In genomic region chr1:201468501-201468843, GRCh38 we compare ENCODE assay signal across 1 cellular context.
TF ChIP-seq lines count a peak whose summit lies in the region.

No MANE protein-coding gene starts in this region.

TF ChIP-seq in HepG2, 621 proteins besides CTCF, POLR2A, EP300 and RAD21 (continues in another document):
- 0 out of 2 replicates have a peak, but pooled peaks have one; percentile 22 for TF ChIP-seq TFDP1 (CRISPR knock-in tag; IDR thresholded peaks at IDR 0.05; ENCODE audit: borderline replicate concordance)
- TF ChIP-seq, protein P1, sequence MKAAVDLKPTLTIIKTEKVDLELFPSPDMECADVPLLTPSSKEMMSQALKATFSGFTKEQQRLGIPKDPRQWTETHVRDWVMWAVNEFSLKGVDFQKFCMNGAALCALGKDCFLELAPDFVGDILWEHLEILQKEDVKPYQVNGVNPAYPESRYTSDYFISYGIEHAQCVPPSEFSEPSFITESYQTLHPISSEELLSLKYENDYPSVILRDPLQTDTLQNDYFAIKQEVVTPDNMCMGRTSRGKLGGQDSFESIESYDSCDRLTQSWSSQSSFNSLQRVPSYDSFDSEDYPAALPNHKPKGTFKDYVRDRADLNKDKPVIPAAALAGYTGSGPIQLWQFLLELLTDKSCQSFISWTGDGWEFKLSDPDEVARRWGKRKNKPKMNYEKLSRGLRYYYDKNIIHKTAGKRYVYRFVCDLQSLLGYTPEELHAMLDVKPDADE (CRISPR knock-in tag; IDR thresholded peaks at IDR 0.05), result no peak
- TF ChIP-seq GMEB1 (CRISPR knock-in tag; IDR thresholded peaks at IDR 0.05; ENCODE audit: borderline replicate concordance), result no peak
- TF ChIP-seq ZNF251 (CRISPR knock-in tag; IDR thresholded peaks at IDR 0.05), result no peak
- no peak for TF ChIP-seq TRAFD1 (CRISPR knock-in tag; IDR thresholded peaks at IDR 0.05; ENCODE audit: borderline replicate concordance)
- TF ChIP-seq ATF4 (CRISPR knock-in tag; IDR thresholded peaks at IDR 0.05), result peak in 1 of 2 experiments; percentile 12; a peak in 1 of 4 replicates
- no peak for TF ChIP-seq KDM2A (CRISPR knock-in tag; IDR thresholded peaks at IDR 0.05; ENCODE audit: borderline replicate concordance, low read depth)
- TF ChIP-seq, protein P2, sequence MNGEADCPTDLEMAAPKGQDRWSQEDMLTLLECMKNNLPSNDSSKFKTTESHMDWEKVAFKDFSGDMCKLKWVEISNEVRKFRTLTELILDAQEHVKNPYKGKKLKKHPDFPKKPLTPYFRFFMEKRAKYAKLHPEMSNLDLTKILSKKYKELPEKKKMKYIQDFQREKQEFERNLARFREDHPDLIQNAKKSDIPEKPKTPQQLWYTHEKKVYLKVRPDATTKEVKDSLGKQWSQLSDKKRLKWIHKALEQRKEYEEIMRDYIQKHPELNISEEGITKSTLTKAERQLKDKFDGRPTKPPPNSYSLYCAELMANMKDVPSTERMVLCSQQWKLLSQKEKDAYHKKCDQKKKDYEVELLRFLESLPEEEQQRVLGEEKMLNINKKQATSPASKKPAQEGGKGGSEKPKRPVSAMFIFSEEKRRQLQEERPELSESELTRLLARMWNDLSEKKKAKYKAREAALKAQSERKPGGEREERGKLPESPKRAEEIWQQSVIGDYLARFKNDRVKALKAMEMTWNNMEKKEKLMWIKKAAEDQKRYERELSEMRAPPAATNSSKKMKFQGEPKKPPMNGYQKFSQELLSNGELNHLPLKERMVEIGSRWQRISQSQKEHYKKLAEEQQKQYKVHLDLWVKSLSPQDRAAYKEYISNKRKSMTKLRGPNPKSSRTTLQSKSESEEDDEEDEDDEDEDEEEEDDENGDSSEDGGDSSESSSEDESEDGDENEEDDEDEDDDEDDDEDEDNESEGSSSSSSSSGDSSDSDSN (CRISPR knock-in tag; IDR thresholded peaks at IDR 0.05), result no peak; the same call in 1 of the 2 replicates
- no peak for TF ChIP-seq PLSCR1 (CRISPR knock-in tag; IDR thresholded peaks at IDR 0.05; ENCODE audit: borderline replicate concordance)
- no peak for TF ChIP-seq ZFYVE20 (CRISPR knock-in tag; IDR thresholded peaks at IDR 0.05; ENCODE audit: borderline replicate concordance, low read depth)
- TF ChIP-seq CAMTA2 (CRISPR knock-in tag; IDR thresholded peaks at IDR 0.05; ENCODE audit: borderline replicate concordance), result no peak
- TF ChIP-seq KDM1A (CRISPR knock-in tag; IDR thresholded peaks at IDR 0.05), result no peak
- no peak for TF ChIP-seq ARNTL (CRISPR knock-in tag; IDR thresholded peaks at IDR 0.05)
- TF ChIP-seq BRCA1 (CRISPR knock-in tag; IDR thresholded peaks at IDR 0.05), result no peak
- TF ChIP-seq ZNF772 (CRISPR knock-in tag; IDR thresholded peaks at IDR 0.05), result no peak
- TF ChIP-seq GABPA (IDR thresholded peaks at IDR 0.05; ENCODE audit: low read depth, low read length), result no peak
- peak; percentile 30; the same call in 1 of the 2 replicates for TF ChIP-seq GABPA (CRISPR knock-in tag; IDR thresholded peaks at IDR 0.05; ENCODE audit: low read depth)
- TF ChIP-seq ZNF451 (CRISPR knock-in tag; IDR thresholded peaks at IDR 0.05), result no peak
- TF ChIP-seq NFE2 (CRISPR knock-in tag; IDR thresholded peaks at IDR 0.05), result no peak
- no peak for TF ChIP-seq ZFP36 (IDR thresholded peaks at IDR 0.05; ENCODE audit: borderline replicate concordance, low read depth, low read length, partially characterized antibody)
- TF ChIP-seq MIER2 (CRISPR knock-in tag; IDR thresholded peaks at IDR 0.05), result no peak
- TF ChIP-seq ZNF644 (CRISPR knock-in tag; IDR thresholded peaks at IDR 0.05; ENCODE audit: low read depth), result no peak
- TF ChIP-seq ZNF383 (CRISPR knock-in tag; IDR thresholded peaks at IDR 0.05; ENCODE audit: borderline replicate concordance), result no peak
- TF ChIP-seq ZEB1 (IDR thresholded peaks at IDR 0.05; ENCODE audit: insufficient replicate concordance, low read depth), result no peak
- TF ChIP-seq BRD4 (CRISPR knock-in tag; IDR thresholded peaks at IDR 0.05), result no peak
- no peak for TF ChIP-seq CERS6 (CRISPR knock-in tag; IDR thresholded peaks at IDR 0.05)
- TF ChIP-seq ZMYM2 (CRISPR knock-in tag; IDR thresholded peaks at IDR 0.05), result no peak
- no peak for TF ChIP-seq GTF2F1 (IDR thresholded peaks at IDR 0.05; ENCODE audit: low read length)
- TF ChIP-seq RFX5 (IDR thresholded peaks at IDR 0.05; ENCODE audit: low read depth, low read length), result no peak
- TF ChIP-seq, protein P3, sequence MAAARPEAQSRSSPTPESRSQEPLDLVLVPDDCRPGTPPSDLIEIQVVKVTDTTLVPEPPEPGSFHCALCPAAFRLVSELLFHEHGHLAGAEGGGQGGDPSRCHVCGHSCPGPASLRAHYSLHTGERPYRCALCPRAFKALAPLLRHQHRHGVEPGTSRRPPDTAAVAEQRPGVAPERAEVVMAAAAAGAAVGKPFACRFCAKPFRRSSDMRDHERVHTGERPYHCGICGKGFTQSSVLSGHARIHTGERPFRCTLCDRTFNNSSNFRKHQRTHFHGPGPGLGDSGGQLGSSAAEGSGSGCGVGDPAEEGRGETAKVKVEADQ (CRISPR knock-in tag; IDR thresholded peaks at IDR 0.05; ENCODE audit: borderline replicate concordance), result no peak
- TF ChIP-seq ZNF501 (CRISPR knock-in tag; IDR thresholded peaks at IDR 0.05), result no peak
- no peak for TF ChIP-seq E2F5 (CRISPR knock-in tag; conservative IDR thresholded peaks at IDR 0.05)
- no peak for TF ChIP-seq E2F2 (CRISPR knock-in tag; IDR thresholded peaks at IDR 0.05; ENCODE audit: borderline replicate concordance)
- TF ChIP-seq ZNF564 (CRISPR knock-in tag; IDR thresholded peaks at IDR 0.05), result no peak
- TF ChIP-seq PRPF4 (IDR thresholded peaks at IDR 0.05; ENCODE audit: low read depth, low read length, poor library complexity, severe bottlenecking), result no peak
- no peak for TF ChIP-seq ZNF577 (CRISPR knock-in tag; IDR thresholded peaks at IDR 0.05; ENCODE audit: borderline replicate concordance, low read depth)
- no peak for TF ChIP-seq HINFP (CRISPR knock-in tag; IDR thresholded peaks at IDR 0.05; ENCODE audit: low read depth)
- TF ChIP-seq ZNF205 (CRISPR knock-in tag; IDR thresholded peaks at IDR 0.05), result no peak
- TF ChIP-seq AFF4 (CRISPR knock-in tag; IDR thresholded peaks at IDR 0.05), result no peak
- no peak; the same call in 1 of the 2 replicates for TF ChIP-seq SALL1 (CRISPR knock-in tag; IDR thresholded peaks at IDR 0.05)
- 0 out of 2 replicates have a peak, but pooled peaks have one; percentile 2 for TF ChIP-seq GZF1 (CRISPR knock-in tag; IDR thresholded peaks at IDR 0.05)
- no peak for TF ChIP-seq ZNF12 (CRISPR knock-in tag; IDR thresholded peaks at IDR 0.05)
- no peak for TF ChIP-seq SP140L (CRISPR knock-in tag; IDR thresholded peaks at IDR 0.05; ENCODE audit: borderline replicate concordance)
- no peak for TF ChIP-seq ONECUT2 (CRISPR knock-in tag; IDR thresholded peaks at IDR 0.05)
